In genomic region chr22:21942939-21943338, GRCh38 we compare ENCODE assay signal across 10 cellular contexts. TPM values are rescaled to one million over a fixed set of nuclear protein-coding genes. Genes with fewer than 3 reads are reported as not detected.
DNase-seq lines count a peak whose midpoint lies in the region; ATAC-seq and TF ChIP-seq lines count a peak whose summit lies in the region.
"Had no signal": no experiment of that assay in that cellular context is flagged by ENCODE, and none has a peak within 500 bp of the region (broad histone marks: within the 10 kb centered on the region; RNA-seq: fewer than 3 reads in every experiment).

No MANE protein-coding gene starts in this region.

- intact Hi-C loops in esophagus muscularis mucosa (cut with DNase I), result no loop called here

- peak overlapping the region; percentile 82; the same call in 1 of the 2 replicates for H2AFZ ChIP-seq in GM23248

- H4K20me1 ChIP-seq in GM23248 (ENCODE audit: insufficient read depth), result no peaks in the 10 kb centered on the region

- CTCF ChIA-PET in WTC11 (lab: Charles Lee) (interaction anchor here (0.6 to 1.1 kb wide), 3 partner anchors 10 to 971 kb away, joined by 3 to 6 read pairs (median 3); partner anchors contain the start of gene PPM1F), GM10248 (lab: Yijun Ruan, JAX) (interaction anchor here (1.3 to 9.2 kb wide), 3 partner anchors 7 to 146 kb away, joined by 3 to 130 read pairs (median 3); partner anchors contain the start of gene PPM1F)

- peak; percentile 58 for TF ChIP-seq EP300 in esophagus muscularis mucosa (IDR thresholded peaks at IDR 0.05)

- peaks cover 38% of the 10 kb centered on the region for H3F3A ChIP-seq in GM23248 (ENCODE audit: insufficient read depth)

- H3K27me3 ChIP-seq in GM23248 (replicated peaks; ENCODE audit: insufficient read depth) (no peaks in the 10 kb centered on the region), esophagus muscularis mucosa (no peaks in the 10 kb centered on the region), skeletal muscle tissue (ENCODE audit: control insufficient read depth in 3 of 3, insufficient read depth in 3 of 3, low read length in 3 of 3) (no peaks in the 10 kb centered on the region)

- TF ChIP-seq POLR2A in esophagus muscularis mucosa (IDR thresholded peaks at IDR 0.05; ENCODE audit: low read depth), result no peak

- H3K9me3 Mint-ChIP-seq in WTC11, result no peaks in the 10 kb centered on the region

- H3K9me3 ChIP-seq in GM23248 (ENCODE audit: low read depth) (no peaks in the 10 kb centered on the region), esophagus muscularis mucosa (no peaks in the 10 kb centered on the region), skeletal muscle tissue (ENCODE audit: control insufficient read depth in 3 of 3, low read length in 3 of 3) (no peaks in the 10 kb centered on the region)

- peaks cover 48% of the 10 kb centered on the region for H3K79me2 ChIP-seq in GM23248 (ENCODE audit: insufficient read depth)

- no peak overlapping the region for H3K4me3 Mint-ChIP-seq in WTC11

- H3K4me3 ChIP-seq in GM23248 (no peak overlapping the region; the same call in 1 of the 2 replicates), esophagus muscularis mucosa (peak overlapping the region in 2 of 4 donors; percentile 8 to 24), skeletal muscle tissue (ENCODE audit: low read length in 3 of 3) (peak overlapping the region in 1 of 3 donors; percentile 11)

- H3K36me3 ChIP-seq in GM23248 (ENCODE audit: low read depth), result peaks cover 4% of the 10 kb centered on the region; the same call in 1 of the 2 replicates
- peaks cover 13 to 47% (median 39%) of the 10 kb centered on the region in 4 donors for H3K36me3 ChIP-seq in esophagus muscularis mucosa
- peaks cover 15 to 23% (median 16%) of the 10 kb centered on the region in 3 donors for H3K36me3 ChIP-seq in skeletal muscle tissue (ENCODE audit: control insufficient read depth in 3 of 3, insufficient read depth in 3 of 3, low read length in 3 of 3)

- peaks cover 6% of the 10 kb centered on the region for H3K36me3 Mint-ChIP-seq in WTC11

- H3K27ac ChIP-seq in GM23248 (peak overlapping the region; percentile 96), esophagus muscularis mucosa (replicated peaks in 1 of 4) (peak overlapping the region; percentile 92 to 98 (median 94)), skeletal muscle tissue (ENCODE audit: low read depth, low read length) (peak overlapping the region; percentile 70)
- H3K27ac ChIP-seq: VCaP had no signal

- peak overlapping the region; percentile 74 for H3K9ac ChIP-seq in GM23248
- peak overlapping the region in 1 of 3 donors; percentile 25 for H3K9ac ChIP-seq in skeletal muscle tissue (ENCODE audit: low read depth in 1 of 3, low read length in 3 of 3)

- 36 to 48% methylated on average over 9 of the region's 9 CpGs for WGBS in GM23248 (ENCODE audit: low coverage in 1 of 2, low lambda C conversion rate in 2 of 2, missing lambda C conversion rate in 2 of 2), 2 experiments
- 30% methylated on average over 9 of the region's 9 CpGs for WGBS in esophagus muscularis mucosa

- POLR2A ChIA-PET in WTC11 (lab: Charles Lee), result interaction anchor here (0.6 kb wide), 1 partner anchor 203 kb away, joined by 3 read pairs; no protein-coding TSS in a partner anchor
- POLR2A ChIA-PET in GM10248 (lab: Yijun Ruan, JAX), result no interaction called here

- no peak for TF ChIP-seq CTCF in WTC11 (IDR thresholded peaks at IDR 0.05)
- TF ChIP-seq CTCF in esophagus muscularis mucosa (IDR thresholded peaks at IDR 0.05), result no peak
- TF ChIP-seq CTCF in GM10248 (IDR thresholded peaks at IDR 0.05; ENCODE audit: control extremely low read depth, extremely low read depth, low read depth, missing control alignments), result no peak

- no peaks in the 10 kb centered on the region for H3K27me3 Mint-ChIP-seq in WTC11 (ENCODE audit: low read depth)

- H3K4me1 ChIP-seq in GM23248 (ENCODE audit: insufficient read depth) (peaks cover 41% of the 10 kb centered on the region), esophagus muscularis mucosa (peaks cover 86 to 100% (median 94%) of the 10 kb centered on the region in 4 donors), skeletal muscle tissue (ENCODE audit: control insufficient read depth in 3 of 3, insufficient read depth in 3 of 3, low read length in 3 of 3) (peaks cover 92 to 95% (median 95%) of the 10 kb centered on the region in 3 donors)

- in situ Hi-C loops in GM23248 (cut with MboI), result loop anchor here (5.0 kb wide), 1 partner anchor 231 kb away; no protein-coding TSS in a partner anchor

- H3K27ac Mint-ChIP-seq in WTC11, result peak overlapping the region; percentile 54

- no peak for ATAC-seq in WTC11
- ATAC-seq in GM21529 (IDR thresholded peaks at IDR 0.05; ENCODE audit: unreplicated experiment), result no peak

- DNase-seq in GM23248 (no peak), WTC11 (ENCODE audit: low spot score) (no peak), esophagus muscularis mucosa (ENCODE audit: extremely low spot score) (no peak), GM10248 (ENCODE audit: extremely low spot score) (no peak), T1000 (lab: John Stamatoyannopoulos, UW) (no peak), NOMO-1 (lab: John Stamatoyannopoulos, UW; ENCODE audit: unreplicated experiment in 2 of 2) (no peak)
- DNase-seq: NCI-H69 had no signal

- peak overlapping the region; percentile 20 for H3K4me2 ChIP-seq in GM23248 (ENCODE audit: unreplicated experiment)

- H3K4me1 Mint-ChIP-seq in WTC11, result peaks cover 16% of the 10 kb centered on the region

- no peaks in the 10 kb centered on the region for H3K9me2 ChIP-seq in GM23248 (ENCODE audit: insufficient read depth)

TF ChIP-seq in WTC11, 78 proteins besides CTCF, POLR2A, EP300 and RAD21:
- TF ChIP-seq NR3C1 (CRISPR knock-in tag; conservative IDR thresholded peaks at IDR 0.05; ENCODE audit: low read depth), result no peak
- TF ChIP-seq NFE2L1 (CRISPR knock-in tag; IDR thresholded peaks at IDR 0.05), result no peak
- no peak for TF ChIP-seq OVOL2 (CRISPR knock-in tag; IDR thresholded peaks at IDR 0.05; ENCODE audit: borderline replicate concordance)
- TF ChIP-seq SP1 (CRISPR knock-in tag; conservative IDR thresholded peaks at IDR 0.05), result no peak
- TF ChIP-seq AR (CRISPR knock-in tag; IDR thresholded peaks at IDR 0.05), result no peak
- TF ChIP-seq NR1H2 (CRISPR knock-in tag; IDR thresholded peaks at IDR 0.05), result no peak
- TF ChIP-seq ZNF219 (CRISPR knock-in tag; IDR thresholded peaks at IDR 0.05; ENCODE audit: borderline replicate concordance), result no peak
- TF ChIP-seq ETV6 (CRISPR knock-in tag; IDR thresholded peaks at IDR 0.05), result no peak
- no peak for TF ChIP-seq PREB (CRISPR knock-in tag; IDR thresholded peaks at IDR 0.05; ENCODE audit: borderline replicate concordance)

RNA-seq across cellular contexts. Expression of gene PPM1F, which starts 9.7 kb away (rescaled TPM):
- 37.8 and 41.6 TPM in 2 replicates for total RNA-seq in GM23248 (2014; rRNA removed; shearing (Covaris generic))
- 15.1 and 17.6 TPM in 2 replicates for polyA plus RNA-seq in GM23248 (2016; fragmentation: Nextera tagmentation; extraction: Ambion mirVana)
- total RNA-seq in WTC11 (2021) (23.9 to 30.6 TPM (median 28.6 TPM) in 3 replicates), esophagus muscularis mucosa (10 to 100 TPM; 30.3 to 88.5 (median 74.1) TPM), skeletal muscle tissue (38.6 TPM)

RNA-seq across cellular contexts. Expression of gene TOP3B, which starts 39.6 kb away (rescaled TPM):
- total RNA-seq in GM23248 (2014; rRNA removed; shearing (Covaris generic)), result 9.2 and 16.0 TPM in 2 replicates
- 11.6 and 12.9 TPM in 2 replicates for polyA plus RNA-seq in GM23248 (2016; fragmentation: Nextera tagmentation; extraction: Ambion mirVana)
- total RNA-seq in WTC11 (2021) (52.5 to 68.6 TPM (median 52.7 TPM) in 3 replicates), esophagus muscularis mucosa (10 to 100 TPM; 12.3 to 27.5 (median 20.4) TPM), skeletal muscle tissue (14.1 TPM)
